Comparison of ENCODE assay signal across 8 cellular contexts in the genomic region with DNA sequence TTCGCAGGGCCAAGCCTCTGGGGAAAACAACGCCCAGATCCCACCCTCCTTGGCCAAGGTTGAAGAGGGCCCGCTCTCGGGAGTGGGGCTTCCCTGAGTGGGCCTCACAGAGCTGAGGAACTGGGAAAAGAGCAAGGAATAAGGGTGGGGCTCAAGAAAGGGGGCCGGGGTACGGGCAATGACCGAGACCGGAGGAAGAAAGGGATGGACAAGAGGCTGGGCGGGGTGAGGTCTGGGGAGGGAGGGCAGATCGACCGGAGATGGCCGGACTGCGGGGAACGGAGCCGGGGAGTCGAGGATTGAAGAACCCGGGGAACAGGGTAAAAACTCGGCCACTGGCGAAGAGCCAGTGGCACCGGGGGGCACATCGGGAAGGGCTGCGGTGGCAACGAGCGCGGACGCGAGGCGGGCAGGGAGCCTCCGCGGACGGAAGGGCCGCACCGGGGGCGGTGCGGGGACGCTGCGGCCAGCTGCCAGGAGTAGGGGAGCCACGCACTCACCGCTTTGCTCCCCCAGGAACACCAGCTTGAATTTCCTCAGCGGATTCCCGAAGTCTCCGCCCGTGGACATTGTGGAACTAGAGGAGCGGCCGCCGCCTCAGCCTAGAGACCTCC. TPM values are rescaled to one million over a fixed set of nuclear protein-coding genes. Genes with fewer than 3 reads are reported as not detected.
A peak's percentile ranks its signal among the peaks of the same experiment; 100 is the strongest.
DNase-seq lines count a peak whose midpoint lies in the region; ATAC-seq lines count a peak whose summit lies in the region.

No MANE protein-coding gene starts in this region.

- no peaks in the 10 kb centered on the region for H3K36me3 ChIP-seq in GM23248 (ENCODE audit: low read depth)

- WGBS in GM23248 (ENCODE audit: low coverage in 1 of 2, low lambda C conversion rate in 2 of 2, missing lambda C conversion rate in 2 of 2), 2 experiments: 0% methylated on average over 39 to 40 of the region's 46 CpGs
- 0 to 1% (median 0%) methylated on average over 36 to 46 of the region's 46 CpGs for WGBS in adipose tissue, 3 donors

- H2AFZ ChIP-seq in GM23248: peak overlapping the region; percentile 86

- DNase-seq in EH (ENCODE audit: low read depth) (peak; percentile 49), GM23248 (peak; percentile 71), NCI-H1092 (lab: John Stamatoyannopoulos, UW) (peak; percentile 27), left ventricle myocardium superior (peak; percentile 62), posterior vena cava (ENCODE audit: low spot score) (peak; percentile 88), amniotic stem cell (lab: John Stamatoyannopoulos, UW) (no peak)

- H3F3A ChIP-seq in GM23248 (ENCODE audit: insufficient read depth): peaks cover 19% of the 10 kb centered on the region

- H3K27ac ChIP-seq in GM23248: peak overlapping the region; percentile 91
- peak overlapping the region; percentile 64 for H3K27ac ChIP-seq in adipose tissue (ENCODE audit: low read depth, low read length)

- intact Hi-C loops in left ventricle myocardium superior (cut with micrococcal nuclease) (no loop called here), posterior vena cava (cut with DNase I) (no loop called here)

- no peaks in the 10 kb centered on the region for H3K9me3 ChIP-seq in GM23248 (ENCODE audit: low read depth)

- peak overlapping the region; percentile 99 for H3K4me3 ChIP-seq in GM23248

- no peaks in the 10 kb centered on the region for H3K27me3 ChIP-seq in GM23248 (replicated peaks; ENCODE audit: insufficient read depth)

- peaks cover 56% of the 10 kb centered on the region for H3K79me2 ChIP-seq in GM23248 (ENCODE audit: insufficient read depth)

- in situ Hi-C loops in GM23248 (cut with MboI): no loop called here

- ATAC-seq in left ventricle myocardium superior (peak; percentile 22), GM21360 (IDR thresholded peaks at IDR 0.05; ENCODE audit: unreplicated experiment) (no peak)

- H3K4me2 ChIP-seq in GM23248 (ENCODE audit: unreplicated experiment): peak overlapping the region; percentile 91

- H4K20me1 ChIP-seq in GM23248 (ENCODE audit: insufficient read depth): peaks cover 32% of the 10 kb centered on the region; the same call in 1 of the 2 replicates

- H3K4me1 ChIP-seq in GM23248 (ENCODE audit: insufficient read depth): peaks cover 17% of the 10 kb centered on the region

- no peaks in the 10 kb centered on the region for H3K9me2 ChIP-seq in GM23248 (ENCODE audit: insufficient read depth)

- peak overlapping the region; percentile 98 for H3K9ac ChIP-seq in GM23248

RNA-seq across cellular contexts. Expression of a gene that starts 0.7 kb away (rescaled TPM):
- total RNA-seq in GM23248 (2014; rRNA removed; shearing (Covaris generic)): 123 and 147 TPM in 2 replicates
- polyA plus RNA-seq in GM23248 (2016; fragmentation: Nextera tagmentation; extraction: Ambion mirVana) (145 and 151 TPM in 2 replicates), adipose tissue (10 to 100 TPM; 28.9 to 80.1 (median 48.1) TPM)
- total RNA-seq in left ventricle myocardium superior (96.3 TPM), posterior vena cava (100 to 1,000 TPM; 118 to 140 TPM)

RNA-seq across cellular contexts. Expression of a gene that starts 27.5 kb away (rescaled TPM):
- total RNA-seq in GM23248 (2014; rRNA removed; shearing (Covaris generic)): 21.4 and 35.0 TPM in 2 replicates
- 39.4 and 40.1 TPM in 2 replicates for polyA plus RNA-seq in GM23248 (2016; fragmentation: Nextera tagmentation; extraction: Ambion mirVana)
- polyA plus RNA-seq in adipose tissue: 10 to 100 TPM; 18.0 to 42.7 (median 22.1) TPM
- 44.7 TPM for total RNA-seq in left ventricle myocardium superior
- total RNA-seq in posterior vena cava: 10 to 100 TPM; 15.8 to 17.1 TPM
